27 cellular contexts compared by ENCODE assay signal in the genomic region with DNA sequence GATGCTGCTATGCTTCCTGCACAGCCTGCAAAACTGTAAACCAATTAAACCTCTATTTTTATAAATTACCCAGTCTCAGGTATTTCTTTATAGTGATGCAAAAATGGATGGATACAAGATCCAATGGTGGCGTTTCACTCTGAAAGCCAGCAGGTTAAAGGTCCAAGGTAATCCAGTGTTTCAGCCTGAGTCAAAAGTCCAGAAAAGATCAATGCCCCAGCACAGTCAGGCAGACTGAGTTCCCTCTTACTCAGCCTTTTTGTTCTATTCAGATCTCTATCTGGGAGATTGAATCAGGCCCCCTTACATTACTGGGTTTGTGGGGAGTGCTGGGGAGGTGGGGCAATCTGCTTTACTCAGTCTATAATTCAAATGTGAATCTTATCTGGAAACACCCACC.
"Had no signal": no experiment of that assay in that cellular context is flagged by ENCODE, and none has a peak within 500 bp of the region (broad histone marks: within the 10 kb centered on the region; RNA-seq: fewer than 3 reads in every experiment).

No MANE protein-coding gene starts in this region.

- DNase-seq: islet precursor cell; left ventricle myocardium superior; lower lobe of right lung; mammary epithelial cell; mesenchymal stem cell; naive thymus-derived CD8-positive, alpha-beta T cell; nucleus accumbens; pancreas; posterior cingulate gyrus; retina; stimulated activated CD4-positive, alpha-beta T cell treated with anti-CD3 and anti-CD28 coated beads, Interleukin-12 subunit alpha, Interleukin-12 subunit beta, amount 100 ng/mL, for 4 hours; stimulated activated CD4-positive, alpha-beta T cell treated with anti-CD3 and anti-CD28 coated beads, Interleukin-15, amount 100 ng/mL, for 24 hours; stimulated activated CD4-positive, alpha-beta T cell treated with anti-CD3 and anti-CD28 coated beads, Interleukin-2, amount 100 ng/mL, for 24 hours; stimulated activated CD4-positive, alpha-beta T cell treated with anti-CD3 and anti-CD28 coated beads, Interleukin-4, amount 100 ng/mL, for 1 hour; stimulated activated naive B cell treated with anti-CD40 and anti-IgM and Interleukin-4, amounts not matched to agents 10 μg/mL and 1 μg/mL and 100 μg/mL, for 72 hours; stimulated activated naive CD8-positive, alpha-beta T cell treated with anti-CD3 and anti-CD28 coated beads, Interleukin-15, Interleukin-2, amounts not matched to agents 100 U/mL and 50 U/mL, for 24 hours; stomach; testis; thyroid gland; transverse colon; upper lobe of left lung had no signal

- H3K27ac Mint-ChIP-seq: naive thymus-derived CD8-positive, alpha-beta T cell; nephron; stimulated activated naive B cell treated with anti-CD40 and anti-IgM and Interleukin-4, amounts not matched to agents 10 μg/mL and 1 μg/mL and 100 μg/mL, for 72 hours had no signal

- H3K4me1 ChIP-seq: lower lobe of right lung, pancreas, prostate gland, stomach, testis, thyroid gland, transverse colon, upper lobe of left lung, vagina had no signal

- H3K27me3 Mint-ChIP-seq: stimulated activated naive B cell treated with anti-CD40 and anti-IgM and Interleukin-4, amounts not matched to agents 10 μg/mL and 1 μg/mL and 100 μg/mL, for 72 hours had no signal

- H3K9me3 ChIP-seq: lower lobe of right lung, pancreas, prostate gland, stomach, testis, thyroid gland, transverse colon, upper lobe of left lung, vagina had no signal

- H3K4me1 Mint-ChIP-seq: naive thymus-derived CD8-positive, alpha-beta T cell; stimulated activated naive B cell treated with anti-CD40 and anti-IgM and Interleukin-4, amounts not matched to agents 10 μg/mL and 1 μg/mL and 100 μg/mL, for 72 hours had no signal

- H3K36me3 Mint-ChIP-seq: stimulated activated naive B cell treated with anti-CD40 and anti-IgM and Interleukin-4, amounts not matched to agents 10 μg/mL and 1 μg/mL and 100 μg/mL, for 72 hours had no signal

- H3K9me3 Mint-ChIP-seq: stimulated activated naive B cell treated with anti-CD40 and anti-IgM and Interleukin-4, amounts not matched to agents 10 μg/mL and 1 μg/mL and 100 μg/mL, for 72 hours had no signal

- ATAC-seq: left ventricle myocardium superior; lower lobe of right lung; naive thymus-derived CD8-positive, alpha-beta T cell; pancreas; right cardiac atrium; sciatic nerve; stimulated activated naive B cell treated with anti-CD40 and anti-IgM and Interleukin-4, amounts not matched to agents 10 μg/mL and 1 μg/mL and 100 μg/mL, for 72 hours; stimulated activated naive CD8-positive, alpha-beta T cell treated with anti-CD3 and anti-CD28 coated beads, Interleukin-15, Interleukin-2, amounts not matched to agents 100 U/mL and 50 U/mL, for 24 hours had no signal

- H3K36me3 ChIP-seq: lower lobe of right lung, pancreas, prostate gland, stomach, thyroid gland, transverse colon, upper lobe of left lung, vagina had no signal

- H3K4me3 ChIP-seq: lower lobe of right lung, pancreas, prostate gland, skin epidermis, stomach, testis, thyroid gland, transverse colon, upper lobe of left lung, vagina had no signal

- H3K4me3 Mint-ChIP-seq: naive thymus-derived CD8-positive, alpha-beta T cell; nephron; stimulated activated naive B cell treated with anti-CD40 and anti-IgM and Interleukin-4, amounts not matched to agents 10 μg/mL and 1 μg/mL and 100 μg/mL, for 72 hours had no signal

- H3K27ac ChIP-seq: lower lobe of right lung, pancreas, prostate gland, skin epidermis, stomach, testis, thyroid gland, transverse colon, upper lobe of left lung, vagina had no signal

- H3K27me3 ChIP-seq: pancreas, stomach, testis, thyroid gland, transverse colon, upper lobe of left lung, vagina had no signal
